ENCODE assay signal across 9 cellular contexts in the genomic region with DNA sequence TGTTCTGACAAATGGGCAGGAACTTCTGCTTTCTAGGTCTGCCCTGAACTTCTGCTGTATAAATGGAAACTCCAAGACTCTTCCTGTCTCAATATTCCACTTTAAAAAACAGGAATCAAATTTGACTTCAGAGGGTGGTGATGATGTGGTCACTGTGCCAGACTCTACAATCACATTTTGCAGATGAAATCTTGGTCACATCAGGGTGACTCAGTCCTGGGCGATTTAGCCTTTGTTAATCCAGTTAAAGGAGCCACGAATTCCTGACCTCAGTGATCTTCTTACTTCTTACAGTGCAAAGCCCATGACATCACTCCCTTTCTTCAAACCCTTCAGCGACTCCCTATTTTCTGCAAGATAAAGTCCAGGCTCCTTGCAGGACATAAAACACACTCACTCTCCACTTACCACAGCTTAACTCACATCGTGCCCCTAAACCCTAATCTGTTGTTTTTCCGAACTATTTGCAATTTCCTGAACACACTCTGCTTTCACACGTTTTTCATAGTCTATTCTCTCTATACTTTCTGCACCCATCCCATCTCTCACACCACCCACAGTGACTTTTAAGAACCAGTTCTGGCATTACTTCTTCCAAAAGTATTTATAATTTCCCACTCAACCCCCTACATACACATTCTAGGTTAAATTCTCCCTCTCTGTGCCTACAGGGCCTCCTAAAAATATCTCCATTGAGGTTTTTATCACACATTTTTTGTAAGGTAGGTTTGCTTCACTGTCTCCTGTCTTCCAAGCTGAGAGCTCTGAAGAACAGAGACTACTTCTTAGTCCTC. TPM values are rescaled to one million over a fixed set of nuclear protein-coding genes. Genes with fewer than 3 reads are reported as not detected.
DNase-seq lines count a peak whose midpoint lies in the region; ATAC-seq and TF ChIP-seq lines count a peak whose summit lies in the region.
"Had no signal": no experiment of that assay in that cellular context is flagged by ENCODE, and none has a peak within 500 bp of the region (broad histone marks: within the 10 kb centered on the region; RNA-seq: fewer than 3 reads in every experiment).

No MANE protein-coding gene starts in this region.

- TF ChIP-seq CTCF in AG04450 (IDR thresholded peaks at IDR 0.05; ENCODE audit: low read depth, low read length) (no peak), endodermal cell (conservative IDR thresholded peaks at IDR 0.05) (no peak)

- peak overlapping the region; percentile 34 for H3K27ac ChIP-seq in AG04450 (ENCODE audit: low read depth, low read length)
- no peak overlapping the region for H3K27ac ChIP-seq in endodermal cell (ENCODE audit: low read depth, low read length)

- CTCF ChIA-PET in AG04450 (lab: Charles Lee), result interaction anchor here (1.1 to 2.8 kb wide), 2 partner anchors 10 to 119 kb away, joined by 3 to 18 read pairs; no protein-coding TSS in a partner anchor

- H3K9ac ChIP-seq in endodermal cell (ENCODE audit: extremely low read depth, low read length, poor library complexity, severe bottlenecking), result no peak overlapping the region

- no peaks in the 10 kb centered on the region for H3K36me3 Mint-ChIP-seq in endodermal cell (ENCODE audit: low read depth)
- H3K36me3 Mint-ChIP-seq: CD4-positive, CD25-positive, alpha-beta regulatory T cell had no signal

- H3K36me3 ChIP-seq in endodermal cell (ENCODE audit: control insufficient read depth, insufficient read depth, low read length), result no peaks in the 10 kb centered on the region

- peaks cover 7% of the 10 kb centered on the region for H3K4me1 ChIP-seq in endodermal cell (ENCODE audit: control insufficient read depth, insufficient read depth, low read length)

- H3K4me3 Mint-ChIP-seq in endodermal cell, result no peak overlapping the region
- H3K4me3 Mint-ChIP-seq: CD4-positive, CD25-positive, alpha-beta regulatory T cell had no signal

- H3K27me3 Mint-ChIP-seq in endodermal cell (ENCODE audit: insufficient read depth), result no peaks in the 10 kb centered on the region

- DNase-seq in AG04450 (ENCODE audit: low read depth, low spot score) (no peak), OCI-M1 (lab: John Stamatoyannopoulos, UW) (peak; percentile 66), endodermal cell (no peak), mucosa of gallbladder (ENCODE audit: low spot score) (peak; percentile 25), SW 1271 (lab: John Stamatoyannopoulos, UW) (no peak)
- DNase-seq: CD4-positive, CD25-positive, alpha-beta regulatory T cell had no signal

- H3K4me3 ChIP-seq in AG04450 (ENCODE audit: low read depth, low read length), result no peak overlapping the region
- H3K4me3 ChIP-seq in endodermal cell (ENCODE audit: low read length), result no peak overlapping the region

- H3K4me1 Mint-ChIP-seq in endodermal cell, result peaks cover 36% of the 10 kb centered on the region
- H3K4me1 Mint-ChIP-seq: CD4-positive, CD25-positive, alpha-beta regulatory T cell had no signal

- ATAC-seq in HG03139 (IDR thresholded peaks at IDR 0.05; ENCODE audit: unreplicated experiment) (no peak), GM21447 (IDR thresholded peaks at IDR 0.05; ENCODE audit: unreplicated experiment) (no peak), HG03039 (IDR thresholded peaks at IDR 0.05; ENCODE audit: unreplicated experiment) (no peak)

- WGBS in endodermal cell (ENCODE audit: insufficient coverage in 1 of 2, insufficient read length in 1 of 2), 2 experiments, result 74 to 76% methylated on average over 6 of the region's 6 CpGs

- no peaks in the 10 kb centered on the region for H3K9me3 Mint-ChIP-seq in endodermal cell

- H3K27me3 ChIP-seq in AG04450 (ENCODE audit: control insufficient read depth, insufficient read depth, low read length), result no peaks in the 10 kb centered on the region
- no peaks in the 10 kb centered on the region for H3K27me3 ChIP-seq in endodermal cell (ENCODE audit: control insufficient read depth, insufficient read depth, low read length, poor library complexity, severe bottlenecking)

- H3K9me3 ChIP-seq in AG04450 (ENCODE audit: control insufficient read depth, insufficient read depth, low read length) (no peaks in the 10 kb centered on the region), endodermal cell (ENCODE audit: control insufficient read depth, low read length) (no peaks in the 10 kb centered on the region)

- POLR2A ChIA-PET in AG04450 (lab: Yijun Ruan, JAX), result no interaction called here

- peak overlapping the region; percentile 8 for H3K27ac Mint-ChIP-seq in endodermal cell
- H3K27ac Mint-ChIP-seq: CD4-positive, CD25-positive, alpha-beta regulatory T cell had no signal

RNA-seq across cellular contexts. Expression of gene GASK1B, which starts 11.1 kb away (rescaled TPM):
- 32.9 and 41.7 TPM in 2 replicates for polyA plus RNA-seq in AG04450 (2011; rRNA removed)
- polyA minus RNA-seq in AG04450 (2011; rRNA and poly(A)+ RNA removed), result 29.4 and 32.8 TPM in 2 replicates
- total RNA-seq in endodermal cell, result 1 to 10 TPM; 2.3 to 4.4 TPM
- 8.7 TPM for polyA plus RNA-seq in endodermal cell (2013, experiment 1 of 2)
- polyA plus RNA-seq in endodermal cell (2013, experiment 2 of 2), result 11.1 TPM
- total RNA-seq in mucosa of gallbladder, result 27.0 TPM
- total RNA-seq: CD4-positive, CD25-positive, alpha-beta regulatory T cell had no signal
- polyA plus RNA-seq: CD4-positive, CD25-positive, alpha-beta regulatory T cell had no signal

RNA-seq across cellular contexts. Expression of gene TMEM144, which starts 48.5 kb away (rescaled TPM):
- polyA plus RNA-seq in AG04450 (2011; rRNA removed), result 0.82 and 1.5 TPM in 2 replicates
- polyA minus RNA-seq in AG04450 (2011; rRNA and poly(A)+ RNA removed), result 1.0 and 2.3 TPM in 2 replicates
- total RNA-seq in endodermal cell, result 10 to 100 TPM; 10.6 to 20.3 TPM
- polyA plus RNA-seq in endodermal cell (2013, experiment 1 of 2), result 4.0 TPM
- polyA plus RNA-seq in endodermal cell (2013, experiment 2 of 2), result 4.2 TPM
- 18.3 TPM for total RNA-seq in mucosa of gallbladder
- total RNA-seq: CD4-positive, CD25-positive, alpha-beta regulatory T cell had no signal
- polyA plus RNA-seq: CD4-positive, CD25-positive, alpha-beta regulatory T cell had no signal

Comparison
In these comparisons a context has a peak if more than half of its experiments do, and no peak if none do; other contexts are left out.
1. DNase-seq: peak in OCI-M1 (single experiment) and mucosa of gallbladder (single experiment); none in AG04450 (single experiment), endodermal cell (single experiment) and SW 1271 (0 of 2).